40 cellular contexts compared by ENCODE assay signal in the genomic region with DNA sequence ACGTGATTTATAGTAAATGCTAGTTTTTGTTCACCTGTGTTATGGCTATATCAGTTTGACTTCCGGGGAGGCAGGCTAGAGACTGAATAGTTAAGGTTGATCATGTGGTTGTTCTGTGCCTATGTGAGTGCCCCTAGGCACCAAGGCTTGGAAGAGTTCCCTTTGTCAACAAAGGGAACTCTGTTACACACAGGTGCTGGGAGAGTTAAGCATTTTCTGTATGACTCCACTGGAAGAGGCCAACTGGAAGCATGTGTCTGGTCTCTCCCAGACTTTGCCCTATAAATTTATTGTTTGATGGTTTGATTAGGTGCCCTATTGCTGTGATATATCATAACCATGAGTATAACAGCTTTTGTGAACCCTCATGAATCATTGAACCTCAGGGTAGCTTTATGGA.
"Had no signal": no experiment of that assay in that cellular context is flagged by ENCODE, and none has a peak within 500 bp of the region (broad histone marks: within the 10 kb centered on the region; RNA-seq: fewer than 3 reads in every experiment).

No MANE protein-coding gene starts in this region.

- FAIRE-seq: astrocyte, bronchial epithelial cell, K562 had no signal

- H3K27me3 ChIP-seq: adrenal gland, body of pancreas, Peyer's patch had no signal

- DNase-seq: activated B cell treated with CpG ODN at 0.5 μM for 24 hours; activated CD4-positive, alpha-beta memory T cell treated with anti-CD3 and anti-CD28 coated beads for 36 hours; activated CD4-positive, alpha-beta T cell treated with anti-CD3 and anti-CD28 coated beads for 4 hours; activated CD4-positive, alpha-beta T cell treated with anti-CD3 and anti-CD28 coated beads, Interleukin-2, amount 50 U/mL, for 1 hour; activated CD4-positive, CD25-positive, alpha-beta regulatory T cell treated with anti-CD3 and anti-CD28 coated beads, Interleukin-2, amount 50 U/mL, for 72 hours; activated CD8-positive, alpha-beta memory T cell treated with anti-CD3 and anti-CD28 coated beads, Interleukin-2, amount 50 U/mL, for 4 hours; activated gamma-delta T cell treated with Interleukin-2 at 50 U/mL for 16 hours; activated naive CD4-positive, alpha-beta T cell treated with anti-CD3 and anti-CD28 coated beads for 36 hours; activated T-cell treated with anti-CD3 and anti-CD28 coated beads for 4 hours; activated T-cell treated with anti-CD3 and anti-CD28 coated beads, Interleukin-2, amount 50 U/mL, for 4 hours; adrenal gland; body of pancreas; caudate nucleus; cerebellar nuclear complex; NCI-H1048; NCI-H1105 treated with DMSO at 0.1 percent for 48 hours; NCI-H1436; NCI-H1694; NCI-H1930; NCI-H2107; NCI-H2171; NCI-H2227 treated with DMSO at 0.1 percent for 48 hours; NCI-H446; NCI-H510A treated with DMSO at 0.1 percent for 48 hours; NCI-H526 treated with DMSO at 0.1 percent for 48 hours; NK-92 treated with Interleukin-12 subunit alpha and Interleukin-12 subunit beta, amount 100 ng/mL, for 24 hours; PC-3; Peyer's patch; SIG-M5; SW 1271; T-helper 1 cell; T-helper 2 cell; T-helper 9 cell had no signal

- ATAC-seq: activated naive CD4-positive, alpha-beta T cell treated with anti-CD3 and anti-CD28 coated beads, Interleukin-2, amount 50 U/mL, for 72 hours; activated T-cell treated with anti-CD3 and anti-CD28 coated beads, Interleukin-2, amount 50 U/mL, for 4 hours; body of pancreas; K562; PC-3; Right ventricle myocardium inferior had no signal

- H3K4me1 ChIP-seq: adrenal gland, body of pancreas, Peyer's patch had no signal

- H3K27ac ChIP-seq: adrenal gland, body of pancreas, Peyer's patch, RWPE1, VCaP had no signal

- H3K4me3 ChIP-seq: adrenal gland, body of pancreas, K562, Peyer's patch had no signal

- H3K36me3 ChIP-seq: adrenal gland, Peyer's patch had no signal

- H3K9me3 ChIP-seq: adrenal gland, body of pancreas had no signal
